30 cellular contexts compared by ENCODE assay signal in the genomic region with DNA sequence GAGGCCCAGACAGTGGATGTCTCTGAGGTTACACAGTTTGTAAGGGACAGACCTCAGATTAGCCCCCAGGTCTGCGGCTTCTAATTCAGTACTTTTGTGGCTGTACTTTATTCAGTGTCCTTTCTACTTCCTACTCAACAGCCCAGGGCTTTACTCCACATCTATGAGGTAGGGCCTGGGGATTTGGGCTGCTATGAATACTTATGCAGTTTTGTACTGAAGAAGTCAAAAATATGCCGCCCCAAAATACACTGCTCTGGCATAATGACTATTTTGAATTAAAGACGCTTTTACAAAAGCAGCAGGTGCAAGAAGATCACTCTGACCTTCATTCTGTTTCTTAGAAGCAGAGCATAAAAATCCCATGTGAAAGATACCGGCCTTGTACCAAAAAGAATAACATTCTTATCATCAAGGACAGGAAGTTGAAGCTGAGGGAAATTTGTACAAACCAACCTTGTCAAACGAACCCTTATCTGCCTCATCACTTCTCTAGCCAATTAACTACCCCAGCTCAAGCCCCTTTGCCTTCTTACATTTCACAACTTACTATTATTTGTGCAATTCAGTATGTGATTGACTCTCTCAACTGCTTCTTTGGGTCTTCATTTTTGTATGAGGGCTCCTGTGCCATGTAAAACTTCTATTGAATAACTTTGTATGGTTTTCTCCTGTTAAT. TPM values are rescaled to one million over a fixed set of nuclear protein-coding genes. Genes with fewer than 3 reads are reported as not detected.
A peak's percentile ranks its signal among the peaks of the same experiment; 100 is the strongest.
DNase-seq lines count a peak whose midpoint lies in the region; TF ChIP-seq lines count a peak whose summit lies in the region.
"Had no signal": no experiment of that assay in that cellular context is flagged by ENCODE, and none has a peak within 500 bp of the region (broad histone marks: within the 10 kb centered on the region; RNA-seq: fewer than 3 reads in every experiment).

No MANE protein-coding gene starts in this region.

- CTCF ChIA-PET in mammary epithelial cell (lab: Charles Lee; ENCODE audit: low non-redundant PET): no interaction called here

- H3K4me3 ChIP-seq in adrenal gland: no peak overlapping the region
- no peak overlapping the region for H3K4me3 ChIP-seq in spleen
- no peak overlapping the region for H3K4me3 ChIP-seq in esophagus squamous epithelium
- no peak overlapping the region for H3K4me3 ChIP-seq in mammary epithelial cell (replicated peaks in 1 of 3; ENCODE audit: insufficient read depth in 1 of 3, low read depth in 2 of 3, low read length in 3 of 3)
- H3K4me3 ChIP-seq: heart right ventricle, lung, right lobe of liver, thoracic aorta, uterus had no signal

- no peak overlapping the region for H3K9ac ChIP-seq in mammary epithelial cell (ENCODE audit: insufficient read depth, low read length)

- intact Hi-C loops in activated CD4-positive, alpha-beta T cell treated with anti-CD3 and anti-CD28 coated beads, Interleukin-2, amount 10 ng/mL, durations not matched to agents 24 days and 14 days (cut with micrococcal nuclease): loop anchor here (2.0 kb wide), 1 partner anchor 33 kb away; no protein-coding TSS in a partner anchor
- intact Hi-C loops in adrenal gland (cut with DNase I): no loop called here
- intact Hi-C loops in spleen (cut with DNase I; ENCODE audit: low total_unique reads): no loop called here
- intact Hi-C loops in esophagus squamous epithelium (cut with DNase I): no loop called here
- intact Hi-C loops in mammary epithelial cell (cut with micrococcal nuclease): no loop called here

- no peaks in the 10 kb centered on the region for H3K36me3 ChIP-seq in adrenal gland (replicated peaks in 1 of 2)
- no peaks in the 10 kb centered on the region for H3K36me3 ChIP-seq in spleen
- no peaks in the 10 kb centered on the region for H3K36me3 ChIP-seq in esophagus squamous epithelium
- H3K36me3 ChIP-seq in mammary epithelial cell (ENCODE audit: insufficient read depth, low read length): no peaks in the 10 kb centered on the region
- H3K36me3 ChIP-seq: heart right ventricle, right lobe of liver, thoracic aorta, uterus had no signal

- H3K4me2 ChIP-seq in mammary epithelial cell (ENCODE audit: insufficient read depth, low read depth, low read length): no peak overlapping the region

- H3K9me3 ChIP-seq in adrenal gland (replicated peaks in 1 of 3): no peaks in the 10 kb centered on the region
- H3K9me3 ChIP-seq in spleen: no peaks in the 10 kb centered on the region
- H3K9me3 ChIP-seq in esophagus squamous epithelium: no peaks in the 10 kb centered on the region
- H3K9me3 ChIP-seq in mammary epithelial cell (replicated peaks; ENCODE audit: insufficient read depth, low read length): no peaks in the 10 kb centered on the region
- H3K9me3 ChIP-seq: heart right ventricle, right lobe of liver, thoracic aorta, uterus had no signal

- H4K20me1 ChIP-seq in mammary epithelial cell (ENCODE audit: insufficient read depth, low read length): no peaks in the 10 kb centered on the region

- H3K79me2 ChIP-seq in mammary epithelial cell (ENCODE audit: insufficient read depth, low read length): no peaks in the 10 kb centered on the region

- H2AFZ ChIP-seq in mammary epithelial cell (ENCODE audit: low read depth, low read length): no peak overlapping the region

- in situ Hi-C loops in mammary epithelial cell (cut with MboI; ENCODE audit: low sequenced_read_pairs in 2 of 2): no loop called here

- peak overlapping the region; percentile 15 for H3K27ac Mint-ChIP-seq in activated CD4-positive, alpha-beta T cell treated with anti-CD3 and anti-CD28 coated beads, Interleukin-2, amount 10 ng/mL, durations not matched to agents 24 days and 14 days
- H3K27ac Mint-ChIP-seq: activated B cell treated with CpG ODN at 0.5 μM for 24 hours; activated naive CD4-positive, alpha-beta T cell treated with anti-CD3 and anti-CD28 coated beads for 36 hours had no signal

- H3K9me3 Mint-ChIP-seq in activated CD4-positive, alpha-beta T cell treated with anti-CD3 and anti-CD28 coated beads, Interleukin-2, amount 10 ng/mL, durations not matched to agents 24 days and 14 days: no peaks in the 10 kb centered on the region
- H3K9me3 Mint-ChIP-seq: activated B cell treated with CpG ODN at 0.5 μM for 24 hours; activated naive CD4-positive, alpha-beta T cell treated with anti-CD3 and anti-CD28 coated beads for 36 hours; neural crest cell had no signal

- TF ChIP-seq CTCF in adrenal gland (IDR thresholded peaks at IDR 0.05) (no peak), spleen (IDR thresholded peaks at IDR 0.05 in 8 of 11, conservative IDR thresholded peaks at IDR 0.05 in 3 of 11) (no peak), esophagus squamous epithelium (IDR thresholded peaks at IDR 0.05) (no peak), mammary epithelial cell (conservative IDR thresholded peaks at IDR 0.05 in 1 of 2, IDR thresholded peaks at IDR 0.05 in 1 of 2; ENCODE audit: extremely low read depth in 1 of 2, insufficient read depth in 1 of 2, low read depth in 1 of 2, low read length in 2 of 2) (no peak)

- peaks cover 17% of the 10 kb centered on the region for H3K4me1 Mint-ChIP-seq in activated CD4-positive, alpha-beta T cell treated with anti-CD3 and anti-CD28 coated beads, Interleukin-2, amount 10 ng/mL, durations not matched to agents 24 days and 14 days
- H3K4me1 Mint-ChIP-seq: activated B cell treated with CpG ODN at 0.5 μM for 24 hours had no signal

- dilution Hi-C loops in mammary epithelial cell (cut with HindIII; ENCODE audit: low sequenced_read_pairs): no loop called here

- DNase-seq in activated CD4-positive, alpha-beta T cell treated with anti-CD3 and anti-CD28 coated beads, Interleukin-2, amount 10 ng/mL, durations not matched to agents 24 days and 14 days: no peak
- no peak for DNase-seq in activated CD4-positive, alpha-beta T cell treated with anti-CD3 and anti-CD28 coated beads, Interleukin-2, amount 50 U/mL, for 1 hour
- peak; percentile 64 for DNase-seq in OCI-M1 (lab: John Stamatoyannopoulos, UW)
- peak in 1 of 7 donors; percentile 19 for DNase-seq in adrenal gland
- no peak for DNase-seq in spleen
- no peak for DNase-seq in esophagus squamous epithelium (lab: John Stamatoyannopoulos, UW)
- no peak for DNase-seq in mammary epithelial cell
- no peak for DNase-seq in SKM-1 (lab: John Stamatoyannopoulos, UW; ENCODE audit: unreplicated experiment)
- DNase-seq: 8988T; activated B cell treated with CpG ODN at 0.5 μM for 24 hours; activated naive CD4-positive, alpha-beta T cell treated with anti-CD3 and anti-CD28 coated beads for 36 hours; activated T-cell treated with anti-CD3 and anti-CD28 coated beads, Interleukin-2, amount 50 U/mL, for 1 hour; amniotic stem cell; DND-41; effector CD8-positive, alpha-beta T cell; foreskin melanocyte; GOT3; heart right ventricle; Kasumi-1; NCI-H510A; PC-3; posterior cingulate gyrus; right lobe of liver; stimulated activated CD4-positive, alpha-beta T cell treated with anti-CD3 and anti-CD28 coated beads, Interleukin-12 subunit alpha, Interleukin-12 subunit beta, amount 100 ng/mL, for 4 hours; stimulated activated CD4-positive, alpha-beta T cell treated with anti-CD3 and anti-CD28 coated beads, Interleukin-4, amount 100 ng/mL, for 4 hours; stimulated activated naive CD4-positive, alpha-beta T cell; uterus had no signal

- BruUV-seq in mammary epithelial cell (replicated peaks; lab: Mats Ljungman, UMichigan): no TSS peak

- H3K36me3 Mint-ChIP-seq in activated CD4-positive, alpha-beta T cell treated with anti-CD3 and anti-CD28 coated beads, Interleukin-2, amount 10 ng/mL, durations not matched to agents 24 days and 14 days (ENCODE audit: low read depth): no peaks in the 10 kb centered on the region

- peaks cover 1% of the 10 kb centered on the region for H3K27me3 Mint-ChIP-seq in activated CD4-positive, alpha-beta T cell treated with anti-CD3 and anti-CD28 coated beads, Interleukin-2, amount 10 ng/mL, durations not matched to agents 24 days and 14 days
- H3K27me3 Mint-ChIP-seq: activated B cell treated with CpG ODN at 0.5 μM for 24 hours had no signal

- H3K27ac ChIP-seq in adrenal gland: peak overlapping the region in 4 of 5 donors; percentile 40 to 55 (median 44)
- peak overlapping the region in 6 of 8 donors; percentile 15 to 73 (median 48) for H3K27ac ChIP-seq in spleen
- no peak overlapping the region for H3K27ac ChIP-seq in esophagus squamous epithelium
- no peak overlapping the region for H3K27ac ChIP-seq in mammary epithelial cell (ENCODE audit: insufficient read depth, low read depth, low read length)
- H3K27ac ChIP-seq: heart right ventricle, right lobe of liver, thoracic aorta, uterus had no signal

- H3K4me1 ChIP-seq in adrenal gland (replicated peaks in 1 of 2): peaks cover 10 to 12% of the 10 kb centered on the region in 2 donors
- H3K4me1 ChIP-seq in spleen: peaks cover 0 to 11% (median 0%) of the 10 kb centered on the region in 6 donors
- H3K4me1 ChIP-seq in esophagus squamous epithelium: no peaks in the 10 kb centered on the region
- H3K4me1 ChIP-seq in mammary epithelial cell (ENCODE audit: insufficient read depth, low read length): no peaks in the 10 kb centered on the region
- H3K4me1 ChIP-seq: heart right ventricle, right lobe of liver, uterus had no signal

- WGBS in adrenal gland, 4 donors: 31 to 46% (median 42%) methylated on average over 5 of the region's 5 CpGs
- WGBS in spleen, 5 donors: 53 to 60% (median 56%) methylated on average over 5 of the region's 5 CpGs
- WGBS in esophagus squamous epithelium, 2 donors: 72 to 77% methylated on average over 5 of the region's 5 CpGs
- WGBS in mammary epithelial cell (ENCODE audit: low coverage, missing lambda C conversion rate): 89% methylated on average over 5 of the region's 5 CpGs

- no peak overlapping the region for H3K4me3 Mint-ChIP-seq in activated CD4-positive, alpha-beta T cell treated with anti-CD3 and anti-CD28 coated beads, Interleukin-2, amount 10 ng/mL, durations not matched to agents 24 days and 14 days
- H3K4me3 Mint-ChIP-seq: activated B cell treated with CpG ODN at 0.5 μM for 24 hours; activated naive CD4-positive, alpha-beta T cell treated with anti-CD3 and anti-CD28 coated beads for 36 hours; neural crest cell had no signal

- TF ChIP-seq POLR2A in adrenal gland (IDR thresholded peaks at IDR 0.05): no peak
- no peak for TF ChIP-seq POLR2A in spleen (IDR thresholded peaks at IDR 0.05)
- no peak for TF ChIP-seq POLR2A in esophagus squamous epithelium (IDR thresholded peaks at IDR 0.05)

- H3K27me3 ChIP-seq in adrenal gland: no peaks in the 10 kb centered on the region
- H3K27me3 ChIP-seq in spleen (replicated peaks in 1 of 7): no peaks in the 10 kb centered on the region
- no peaks in the 10 kb centered on the region for H3K27me3 ChIP-seq in esophagus squamous epithelium
- H3K27me3 ChIP-seq in mammary epithelial cell (ENCODE audit: insufficient read depth, low read length): no peaks in the 10 kb centered on the region
- H3K27me3 ChIP-seq: heart right ventricle, right lobe of liver, uterus had no signal

RNA-seq across cellular contexts. Expression of gene TRUB1, which starts 26.1 kb away (rescaled TPM):
- total RNA-seq in activated CD4-positive, alpha-beta T cell treated with anti-CD3 and anti-CD28 coated beads, Interleukin-2, amount 10 ng/mL, durations not matched to agents 24 days and 14 days: 18.5 and 20.9 TPM in 2 replicates
- total RNA-seq in adrenal gland: 10 to 100 TPM; 12.6 to 59.8 (median 52.4) TPM
- 10 to 100 TPM in 1 of 3 donors, 1 to 10 TPM in 2; 7.9 to 53.0 (median 9.5) TPM for polyA plus RNA-seq in adrenal gland
- total RNA-seq in spleen: 10 to 100 TPM in 6 of 7 donors, 1 to 10 TPM in 1; 9.8 to 22.8 (median 13.6) TPM
- 1 to 10 TPM; 4.8 to 8.2 (median 6.9) TPM for polyA plus RNA-seq in spleen
- 10 to 100 TPM; 11.0 to 20.6 (median 17.2) TPM for total RNA-seq in esophagus squamous epithelium
- total RNA-seq in mammary epithelial cell: 10 to 100 TPM; 33.7 to 35.0 TPM
- polyA plus RNA-seq in mammary epithelial cell: 11.4 TPM
- polyA minus RNA-seq in mammary epithelial cell: 8.8 TPM

Comparison
In these comparisons a context has a peak if more than half of its experiments do, and no peak if none do; other contexts are left out.
1. H3K27ac ChIP-seq: peak in adrenal gland (4 of 5) and spleen (6 of 8); none in esophagus squamous epithelium (0 of 4) and mammary epithelial cell (single experiment).